ENCODE assay signal across 8 cellular contexts in the genomic region with DNA sequence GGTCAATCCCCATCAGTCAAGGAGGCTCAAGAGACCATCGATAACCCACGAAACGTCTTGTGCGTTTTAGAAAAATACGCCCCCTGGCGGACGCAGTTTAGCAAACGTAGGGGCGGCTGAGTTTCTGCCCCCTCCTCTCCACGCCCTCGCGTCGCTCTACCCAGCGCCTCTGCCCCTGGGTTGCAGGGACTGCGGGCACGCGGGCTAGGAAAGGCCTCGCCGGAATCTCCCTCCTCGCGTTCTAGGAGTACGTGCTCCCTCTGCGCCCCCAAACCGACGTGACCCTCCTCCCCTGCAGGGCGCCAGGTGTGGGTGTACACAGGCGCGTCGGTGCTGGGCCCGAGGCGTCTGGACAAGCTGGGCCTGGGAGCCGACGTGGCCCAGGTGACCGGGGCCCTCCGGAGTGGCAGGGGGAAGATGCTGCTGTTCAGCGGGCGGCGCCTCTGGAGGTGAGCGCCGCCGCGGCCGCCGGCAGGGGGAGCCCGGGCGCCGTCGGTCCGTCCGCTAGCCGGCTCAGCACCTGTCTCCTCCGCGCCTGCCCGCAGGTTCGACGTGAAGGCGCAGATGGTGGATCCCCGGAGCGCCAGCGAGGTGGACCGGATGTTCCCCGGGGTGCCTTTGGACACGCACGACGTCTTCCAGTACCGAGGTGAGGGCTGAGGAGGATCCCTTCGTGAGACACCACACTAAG. TPM values are rescaled to one million over a fixed set of nuclear protein-coding genes. Genes with fewer than 3 reads are reported as not detected.
DNase-seq lines count a peak whose midpoint lies in the region; ATAC-seq and TF ChIP-seq lines count a peak whose summit lies in the region.

No MANE protein-coding gene starts in this region.

- peak; percentile 62 for ATAC-seq in GM19035 (IDR thresholded peaks at IDR 0.05; ENCODE audit: unreplicated experiment)
- ATAC-seq in HG03025 (IDR thresholded peaks at IDR 0.05; ENCODE audit: low FRiP score, unreplicated experiment) = no peak

- DNase-seq in AG04449 (ENCODE audit: low read depth, low spot score) (no peak), OCI-M2 (lab: John Stamatoyannopoulos, UW; ENCODE audit: unreplicated experiment) (peak; percentile 27), fibroblast of the aortic adventitia (ENCODE audit: low read depth) (peak; percentile 41)
- DNase-seq in Jurkat, Clone E6-1 (ENCODE audit: low read depth, low spot score) = no peak
- peak; percentile 77 to 82 for DNase-seq in activated T-cell treated with anti-CD3 and anti-CD28 coated beads, Interleukin-2, amount 50 U/mL, for 48 hours

- H3K9me3 ChIP-seq in parathyroid adenoma (ENCODE audit: control insufficient read depth, low read length) = no peaks in the 10 kb centered on the region

- H3K79me2 ChIP-seq in parathyroid adenoma = no peaks in the 10 kb centered on the region

- peaks cover 5% of the 10 kb centered on the region for H3K4me1 ChIP-seq in parathyroid adenoma

- CTCF ChIA-PET in AG04449 (lab: Yijun Ruan, JAX) = interaction anchor here (0.6 to 5.1 kb wide), 53 partner anchors 8 to 424 kb away, joined by 3 to 51 read pairs (median 4); a partner anchor contains a TSS

- H3K36me3 ChIP-seq in parathyroid adenoma (ENCODE audit: control insufficient read depth, insufficient read depth, low read length) = no peaks in the 10 kb centered on the region

- H2AFZ ChIP-seq in parathyroid adenoma = peak overlapping the region; percentile 59

- H3K4me3 ChIP-seq in AG04449 (ENCODE audit: low read depth, low read length) = no peak overlapping the region
- H3K4me3 ChIP-seq in Jurkat, Clone E6-1 (ENCODE audit: low read length) = peak overlapping the region; percentile 29
- no peak overlapping the region for H3K4me3 ChIP-seq in fibroblast of the aortic adventitia (ENCODE audit: low read depth, low read length)
- H3K4me3 ChIP-seq in parathyroid adenoma (ENCODE audit: low read depth, low read length) = no peak overlapping the region

- peak overlapping the region; percentile 30 for H3K4me2 ChIP-seq in parathyroid adenoma (ENCODE audit: low read length)

- TF ChIP-seq CTCF in AG04449 (IDR thresholded peaks at IDR 0.05; ENCODE audit: insufficient read depth, low read length, missing control alignments) (peak; percentile 44), fibroblast of the aortic adventitia (IDR thresholded peaks at IDR 0.05; ENCODE audit: insufficient read depth, low read length) (peak; percentile 78), parathyroid adenoma (IDR thresholded peaks at IDR 0.05) (peak; percentile 81)

- POLR2A ChIA-PET in AG04449 (lab: Yijun Ruan, JAX) = no interaction called here

- no peak overlapping the region for H3K27ac ChIP-seq in parathyroid adenoma

- peaks cover 3% of the 10 kb centered on the region for H3K27me3 ChIP-seq in parathyroid adenoma (ENCODE audit: control insufficient read depth, insufficient read depth, low read length)

- H3K9ac ChIP-seq in parathyroid adenoma = no peak overlapping the region

RNA-seq across cellular contexts. Expression of a gene that starts 5.3 kb away (rescaled TPM):
- polyA plus RNA-seq in Jurkat, Clone E6-1 (2012; ENCODE audit: insufficient read depth, insufficient read length) = not detected
- not detected in 2 replicates for total RNA-seq in fibroblast of the aortic adventitia (ENCODE audit: low replicate concordance)

RNA-seq across cellular contexts. Expression of a gene that starts 15.0 kb away (rescaled TPM):
- polyA plus RNA-seq in Jurkat, Clone E6-1 (2012; ENCODE audit: insufficient read depth, insufficient read length) = 3.4 TPM
- not detected in 2 replicates for total RNA-seq in fibroblast of the aortic adventitia (ENCODE audit: low replicate concordance)

RNA-seq across cellular contexts. Expression of a gene that starts 42.0 kb away (rescaled TPM):
- polyA plus RNA-seq in Jurkat, Clone E6-1 (2012; ENCODE audit: insufficient read depth, insufficient read length) = 19.7 TPM
- total RNA-seq in fibroblast of the aortic adventitia (ENCODE audit: low replicate concordance) = 18.2 and 20.9 TPM in 2 replicates

Comparison
In these comparisons a context has a peak if more than half of its experiments do, and no peak if none do; other contexts are left out.
1. DNase-seq: peak in OCI-M2 (single experiment), activated T-cell treated with anti-CD3 and anti-CD28 coated beads, Interleukin-2, amount 50 U/mL, for 48 hours (2 of 2) and fibroblast of the aortic adventitia (single experiment); none in AG04449 (single experiment) and Jurkat, Clone E6-1 (single experiment).
2. Peak in every context shown above with its lines, with median percentiles within 50 percentile points of each other: CTCF ChIP-seq.